In genomic region chr3:48664929-48665328, GRCh38 we compare ENCODE assay signal across 35 cellular contexts. TPM values are rescaled to one million over a fixed set of nuclear protein-coding genes. Genes with fewer than 3 reads are reported as not detected.
A peak's percentile ranks its signal among the peaks of the same experiment; 100 is the strongest.
DNase-seq lines count a peak whose midpoint lies in the region; ATAC-seq, FAIRE-seq and TF ChIP-seq lines count a peak whose summit lies in the region.
"Had no signal": no experiment of that assay in that cellular context is flagged by ENCODE, and none has a peak within 500 bp of the region (broad histone marks: within the 10 kb centered on the region; RNA-seq: fewer than 3 reads in every experiment).

No MANE protein-coding gene starts in this region.

- no peak overlapping the region for H3K4ac ChIP-seq in mesendoderm (ENCODE audit: low read depth, low read length)

- H4K5ac ChIP-seq in mesendoderm (ENCODE audit: low read length), result no peak overlapping the region

- POLR2A ChIA-PET in RWPE1 (lab: Yijun Ruan, JAX; ENCODE audit: low non-redundant PET) (no interaction called here), PC-9 (lab: Charles Lee; ENCODE audit: unreplicated experiment) (no interaction called here)

- no peaks in the 10 kb centered on the region for H3K79me1 ChIP-seq in mesendoderm (ENCODE audit: low read length)

- H3K36me3 ChIP-seq in right atrium auricular region, result no peaks in the 10 kb centered on the region
- H3K36me3 ChIP-seq in heart right ventricle, result peaks cover 0 to 16% (median 0%) of the 10 kb centered on the region in 9 donors
- no peaks in the 10 kb centered on the region for H3K36me3 ChIP-seq in mesendoderm (ENCODE audit: control insufficient read depth, insufficient read depth, low read length)
- no peaks in the 10 kb centered on the region for H3K36me3 ChIP-seq in PC-9 (ENCODE audit: low read depth)
- H3K36me3 ChIP-seq: lower lobe of right lung, sigmoid colon had no signal

- intact Hi-C loops in heart right ventricle (cut with DNase I), result no loop called here
- intact Hi-C loops in PC-9 (cut with micrococcal nuclease; ENCODE audit: unreplicated experiment), result loop anchor here (2.0 to 5.0 kb wide), 3 partner anchors 18 to 223 kb away; partner anchors contain the start of genes CCDC51, COL7A1 and TMA7

- no peak for ATAC-seq in heart right ventricle
- ATAC-seq: activated CD8-positive, alpha-beta memory T cell treated with anti-CD3 and anti-CD28 coated beads, Interleukin-2, amount 10 ng/mL, durations not matched to agents 7 days and 5 days; body of pancreas; HepG2; lower lobe of right lung; Right ventricle myocardium inferior; stimulated activated memory B cell treated with anti-CD40 and anti-IgM and Interleukin-4, amounts not matched to agents 10 μg/mL and 1 μg/mL and 100 μg/mL, for 72 hours had no signal

- H3K4me2 ChIP-seq in mesendoderm (ENCODE audit: low read length), result no peak overlapping the region
- H3K4me2 ChIP-seq in PC-9, result no peak overlapping the region

- H3K9me2 ChIP-seq in PC-9 (ENCODE audit: insufficient read depth), result no peaks in the 10 kb centered on the region

- H3K27me3 ChIP-seq in right atrium auricular region, result no peaks in the 10 kb centered on the region
- peaks cover 0 to 45% (median 14%) of the 10 kb centered on the region in 7 donors for H3K27me3 ChIP-seq in heart right ventricle
- H3K27me3 ChIP-seq in mesendoderm (ENCODE audit: insufficient read depth, low read length, poor library complexity), result no peaks in the 10 kb centered on the region
- no peaks in the 10 kb centered on the region for H3K27me3 ChIP-seq in PC-9 (ENCODE audit: insufficient read depth, low read depth)

- DNase-seq in right atrium auricular region (ENCODE audit: low spot score) (no peak), heart right ventricle (no peak), RWPE1 (ENCODE audit: low spot score) (no peak), mesendoderm (peak; percentile 11), urothelium cell line (ENCODE audit: low spot score) (no peak), HuH-7 (ENCODE audit: low spot score) (no peak), NCI-H1105 treated with DMSO at 0.1 percent for 48 hours (lab: John Stamatoyannopoulos, UW) (no peak), PC-9 (no peak)
- DNase-seq: activated B cell treated with CpG ODN at 0.5 μM for 24 hours; activated CD8-positive, alpha-beta memory T cell treated with anti-CD3 and anti-CD28 coated beads, Interleukin-2, amount 10 ng/mL, durations not matched to agents 7 days and 5 days; activated T-cell treated with anti-CD3 and anti-CD28 coated beads, Interleukin-2, amount 50 U/mL, for 48 hours; body of pancreas; C1 segment of cervical spinal cord; Calu3; effector CD4-positive, alpha-beta T cell; kidney glomerular epithelial cell; lower lobe of right lung; NCI-H1105; NCI-H1930; NCI-H774; nephron progenitor cell; sigmoid colon; stimulated activated CD4-positive, alpha-beta T cell treated with anti-CD3 and anti-CD28 coated beads, Interleukin-4, amount 100 ng/mL, for 4 hours; SW 1271; T1000 had no signal

- H3K4me3 ChIP-seq in right atrium auricular region (no peak overlapping the region), heart right ventricle (no peak overlapping the region), mesendoderm (ENCODE audit: low read length) (no peak overlapping the region), PC-9 (no peak overlapping the region)
- H3K4me3 ChIP-seq: body of pancreas had no signal

- no peaks in the 10 kb centered on the region for H3K9me3 ChIP-seq in right atrium auricular region
- no peaks in the 10 kb centered on the region for H3K9me3 ChIP-seq in heart right ventricle
- no peaks in the 10 kb centered on the region; the same call in 1 of the 2 replicates for H3K9me3 ChIP-seq in PC-9 (ENCODE audit: insufficient read depth, low read depth)
- H3K9me3 ChIP-seq: body of pancreas, lower lobe of right lung, sigmoid colon had no signal

- no TSS peak for BruUV-seq in PC-9 (replicated peaks; lab: Mats Ljungman, UMichigan)

- no peak overlapping the region for H3K18ac ChIP-seq in mesendoderm (ENCODE audit: low read length)

- FAIRE-seq in urothelium cell line (lab: Jason Lieb, UNC), result peak; percentile 9
- FAIRE-seq: HepG2 had no signal

- H4K20me1 ChIP-seq in PC-9 (ENCODE audit: insufficient read depth), result no peaks in the 10 kb centered on the region

- no peak overlapping the region for H2BK15ac ChIP-seq in mesendoderm (replicated peaks; ENCODE audit: low read depth)

- peaks cover 0 to 39% of the 10 kb centered on the region in 2 donors for H3K4me1 ChIP-seq in right atrium auricular region
- peaks cover 4 to 32% (median 23%) of the 10 kb centered on the region in 9 donors for H3K4me1 ChIP-seq in heart right ventricle
- no peaks in the 10 kb centered on the region for H3K4me1 ChIP-seq in mesendoderm (ENCODE audit: control insufficient read depth, low read depth, low read length)
- H3K4me1 ChIP-seq in PC-9 (replicated peaks; ENCODE audit: insufficient read depth), result 0 out of 2 replicates have a peak, but pooled peaks cover 4% of the 10 kb centered on the region

- TF ChIP-seq CTCF in right atrium auricular region (IDR thresholded peaks at IDR 0.05) (no peak), heart right ventricle (IDR thresholded peaks at IDR 0.05) (no peak), RWPE1 (conservative IDR thresholded peaks at IDR 0.05; ENCODE audit: low read depth) (no peak), PC-9 (conservative IDR thresholded peaks at IDR 0.05) (no peak)

- H2AK5ac ChIP-seq in mesendoderm (ENCODE audit: low read length), result no peak overlapping the region

- no peak overlapping the region for H2BK120ac ChIP-seq in mesendoderm (ENCODE audit: low read depth, low read length)

- H3K23ac ChIP-seq in mesendoderm (ENCODE audit: low read length), result no peak overlapping the region

- no peak overlapping the region for H2AFZ ChIP-seq in PC-9

- no peaks in the 10 kb centered on the region for H3K79me2 ChIP-seq in mesendoderm (ENCODE audit: control insufficient read depth, insufficient read depth, low read length)
- no peaks in the 10 kb centered on the region for H3K79me2 ChIP-seq in PC-9 (ENCODE audit: low read depth)

- no peak overlapping the region for H2BK5ac ChIP-seq in mesendoderm (ENCODE audit: low read length)

- no peak overlapping the region for H3K9ac ChIP-seq in mesendoderm (ENCODE audit: low read length)

- 71 to 82% methylated on average over 4 of the region's 4 CpGs for WGBS in heart right ventricle, 2 donors
- no CpG with 5 or more reads among the region's 4 CpGs for WGBS in mesendoderm (ENCODE audit: extremely low coverage, insufficient coverage, low lambda C conversion rate)

- H3K56ac ChIP-seq in mesendoderm (ENCODE audit: low read length), result no peak overlapping the region

- CTCF ChIA-PET in RWPE1 (lab: Yijun Ruan, JAX) (interaction anchor here (0.8 kb wide), 2 partner anchors 9 to 11 kb away, joined by 3 to 4 read pairs; no protein-coding TSS in a partner anchor), PC-9 (lab: Charles Lee) (interaction anchor here (2.8 kb wide), 1 partner anchor 21 kb away, joined by 6 read pairs; the partner anchor contains the start of gene NCKIPSD)

- peak overlapping the region; percentile 84 to 93 for H3K27ac ChIP-seq in right atrium auricular region
- no peak overlapping the region for H3K27ac ChIP-seq in heart right ventricle
- H3K27ac ChIP-seq in RWPE1, result peak overlapping the region; percentile 95
- no peak overlapping the region for H3K27ac ChIP-seq in mesendoderm (ENCODE audit: low read depth, low read length)
- H3K27ac ChIP-seq in PC-9, result no peak overlapping the region
- H3K27ac ChIP-seq: body of pancreas, HL-60, lower lobe of right lung had no signal

- peaks cover 10% of the 10 kb centered on the region; the same call in 1 of the 2 replicates for H3F3A ChIP-seq in PC-9 (ENCODE audit: insufficient read depth, low read depth)

- H4K8ac ChIP-seq in mesendoderm (ENCODE audit: low read depth, low read length), result no peak overlapping the region

RNA-seq across cellular contexts. Expression of gene CELSR3, which starts 2.2 kb away (rescaled TPM):
- total RNA-seq in right atrium auricular region, result under 1 TPM; 0.11 to 0.59 TPM
- total RNA-seq in heart right ventricle, result under 1 TPM; 0.10 to 0.44 (median 0.17) TPM
- polyA plus RNA-seq in heart right ventricle, result under 1 TPM; 0.10 to 0.44 TPM
- polyA plus RNA-seq in mesendoderm (2013, experiment 1 of 2), result 3.4 TPM
- polyA plus RNA-seq in mesendoderm (2013, experiment 2 of 2), result 3.5 TPM
- total RNA-seq in PC-9 (2021), result 9.9 and 11.6 TPM in 2 replicates

RNA-seq across cellular contexts. Expression of gene NCKIPSD, which starts 20.8 kb away (rescaled TPM):
- 10 to 100 TPM; 51.7 to 97.7 TPM for total RNA-seq in right atrium auricular region
- total RNA-seq in heart right ventricle, result 10 to 100 TPM in 9 of 10 donors, 1 to 10 TPM in 1; 9.4 to 21.1 (median 15.1) TPM
- polyA plus RNA-seq in heart right ventricle, result 10 to 100 TPM; 13.0 to 14.3 TPM
- 18.1 TPM for polyA plus RNA-seq in mesendoderm (2013, experiment 1 of 2)
- 18.7 TPM for polyA plus RNA-seq in mesendoderm (2013, experiment 2 of 2)
- 40.0 and 53.3 TPM in 2 replicates for total RNA-seq in PC-9 (2021)

RNA-seq across cellular contexts. Expression of gene SLC26A6, which starts 29.7 kb away (rescaled TPM):
- total RNA-seq in right atrium auricular region, result 10 to 100 TPM in 1 of 2 donors, 1 to 10 TPM in 1; 9.6 to 10.1 TPM
- 10 to 100 TPM in 6 of 10 donors, 1 to 10 TPM in 4; 5.2 to 17.7 (median 10.2) TPM for total RNA-seq in heart right ventricle
- 10 to 100 TPM; 11.3 to 25.4 TPM for polyA plus RNA-seq in heart right ventricle
- polyA plus RNA-seq in mesendoderm (2013, experiment 1 of 2), result 17.6 TPM
- 18.6 TPM for polyA plus RNA-seq in mesendoderm (2013, experiment 2 of 2)
- total RNA-seq in PC-9 (2021), result 16.5 and 18.7 TPM in 2 replicates

RNA-seq across cellular contexts. Expression of gene TMEM89, which starts 43.4 kb away (rescaled TPM):
- total RNA-seq in right atrium auricular region (not detected), heart right ventricle (not detected), PC-9 (2021) (not detected in 2 replicates)
- not detected for polyA plus RNA-seq in heart right ventricle
- 0.08 TPM for polyA plus RNA-seq in mesendoderm (2013, experiment 1 of 2)
- polyA plus RNA-seq in mesendoderm (2013, experiment 2 of 2), result 0.21 TPM
- total RNA-seq: activated B cell treated with CpG ODN at 0.5 μM for 24 hours, body of pancreas, Calu3, Daoy, LHCN-M2, lower lobe of right lung, mucosa of gallbladder, progenitor cell of endocrine pancreas, Right ventricle myocardium inferior, sigmoid colon, urinary bladder had no signal
- polyA plus RNA-seq: adipose tissue, urinary bladder had no signal

RNA-seq across cellular contexts. Expression of gene IP6K2, which starts 52.1 kb away (rescaled TPM):
- total RNA-seq in right atrium auricular region (10 to 100 TPM; 35.7 to 39.6 TPM), heart right ventricle (10 to 100 TPM; 16.7 to 28.9 (median 19.5) TPM), PC-9 (2021) (123 and 144 TPM in 2 replicates)
- 10 to 100 TPM; 40.4 to 81.7 TPM for polyA plus RNA-seq in heart right ventricle
- 87.2 TPM for polyA plus RNA-seq in mesendoderm (2013, experiment 1 of 2)
- polyA plus RNA-seq in mesendoderm (2013, experiment 2 of 2), result 87.0 TPM

Comparison
In these comparisons a context has a peak if more than half of its experiments do, and no peak if none do; other contexts are left out.
1. H3K27ac ChIP-seq: peak in right atrium auricular region (2 of 2) and RWPE1 (single experiment); none in heart right ventricle (0 of 10), mesendoderm (single experiment) and PC-9 (single experiment).